ENCODE assay signal across 22 cellular contexts in the genomic region with DNA sequence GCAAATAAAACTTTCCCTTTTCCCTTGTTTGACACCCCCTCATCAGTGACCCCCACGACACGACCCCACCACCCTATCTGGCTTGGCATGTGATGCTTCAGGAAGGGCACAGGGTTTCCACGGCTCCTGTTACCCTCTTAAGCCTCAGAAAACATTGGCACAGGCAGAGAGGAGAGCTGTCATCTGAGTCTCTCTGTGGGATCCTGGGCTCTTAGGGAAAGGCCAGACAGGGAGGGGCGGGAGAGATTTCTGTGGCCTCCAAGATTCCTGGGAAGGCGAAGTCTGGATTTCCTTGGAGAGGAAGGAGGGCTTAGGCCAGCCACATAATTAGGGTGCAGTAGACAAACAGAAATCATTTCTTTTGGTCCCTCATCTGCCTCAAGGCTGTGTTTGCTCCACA.
A peak's percentile ranks its signal among the peaks of the same experiment; 100 is the strongest.
DNase-seq lines count a peak whose midpoint lies in the region; ATAC-seq and TF ChIP-seq lines count a peak whose summit lies in the region.
"Had no signal": no experiment of that assay in that cellular context is flagged by ENCODE, and none has a peak within 500 bp of the region (broad histone marks: within the 10 kb centered on the region; RNA-seq: fewer than 3 reads in every experiment).

No MANE protein-coding gene starts in this region.

- no peak for ATAC-seq in HG03108 (IDR thresholded peaks at IDR 0.05; ENCODE audit: unreplicated experiment)
- no peak for ATAC-seq in HG02840 (IDR thresholded peaks at IDR 0.05; ENCODE audit: low FRiP score, unreplicated experiment)
- ATAC-seq: lower lobe of right lung had no signal

- TF ChIP-seq POLR2A in sigmoid colon (IDR thresholded peaks at IDR 0.05), result no peak

- 87 to 89% methylated on average over 5 of the region's 5 CpGs for WGBS in sigmoid colon, 2 donors

- H3K27ac ChIP-seq in BLaER1 (peak overlapping the region; percentile 59), sigmoid colon (no peak overlapping the region), right atrium auricular region (no peak overlapping the region)
- H3K27ac ChIP-seq: cardiac muscle cell, esophagus muscularis mucosa, lower lobe of right lung, prostate gland had no signal

- TF ChIP-seq CTCF in fibroblast of villous mesenchyme (IDR thresholded peaks at IDR 0.05; ENCODE audit: insufficient read depth, low read depth, low read length) (no peak), sigmoid colon (IDR thresholded peaks at IDR 0.05) (no peak), right atrium auricular region (IDR thresholded peaks at IDR 0.05) (no peak)

- H3K27me3 ChIP-seq in BLaER1 (no peaks in the 10 kb centered on the region), sigmoid colon (no peaks in the 10 kb centered on the region), right atrium auricular region (no peaks in the 10 kb centered on the region)
- H3K27me3 ChIP-seq: cardiac muscle cell, esophagus muscularis mucosa had no signal

- peaks cover 29% of the 10 kb centered on the region for H3K4me1 ChIP-seq in BLaER1
- peaks cover 0 to 18% (median 13%) of the 10 kb centered on the region in 4 donors for H3K4me1 ChIP-seq in sigmoid colon
- no peaks in the 10 kb centered on the region for H3K4me1 ChIP-seq in right atrium auricular region
- H3K4me1 ChIP-seq: esophagus muscularis mucosa, lower lobe of right lung, prostate gland had no signal

- peak overlapping the region; percentile 74 for H3K4me2 ChIP-seq in BLaER1

- H4K20me1 ChIP-seq in BLaER1, result no peaks in the 10 kb centered on the region

- DNase-seq in NCI-H128 (lab: John Stamatoyannopoulos, UW; ENCODE audit: unreplicated experiment) (peak; percentile 28), fibroblast of villous mesenchyme (ENCODE audit: low read depth) (peak; percentile 53), sigmoid colon (peak; percentile 8), right atrium auricular region (ENCODE audit: low spot score) (no peak)
- DNase-seq: activated naive CD4-positive, alpha-beta T cell treated with anti-CD3 and anti-CD28 coated beads for 36 hours; amniotic stem cell; CD4-positive, alpha-beta T cell; cortex of kidney; endodermal cell; GDM1; Karpas-422; lower lobe of right lung; NCI-H1694; NCI-H2227 treated with DMSO at 0.1 percent for 48 hours; NCI-H82; OCI-M1 had no signal

- no peak overlapping the region for H3K9ac ChIP-seq in BLaER1

- H3K4me3 ChIP-seq in BLaER1, result no peak overlapping the region
- no peak overlapping the region for H3K4me3 ChIP-seq in fibroblast of villous mesenchyme (ENCODE audit: low read depth, low read length)
- no peak overlapping the region for H3K4me3 ChIP-seq in sigmoid colon
- no peak overlapping the region for H3K4me3 ChIP-seq in right atrium auricular region
- H3K4me3 ChIP-seq: cardiac muscle cell, esophagus muscularis mucosa, lower lobe of right lung, prostate gland had no signal

- TF ChIP-seq EP300 in sigmoid colon (IDR thresholded peaks at IDR 0.05), result no peak

- H3K36me3 ChIP-seq in BLaER1 (no peaks in the 10 kb centered on the region), sigmoid colon (no peaks in the 10 kb centered on the region), right atrium auricular region (no peaks in the 10 kb centered on the region)
- H3K36me3 ChIP-seq: cardiac muscle cell, lower lobe of right lung, prostate gland had no signal

- H3K9me3 ChIP-seq in BLaER1 (no peaks in the 10 kb centered on the region), sigmoid colon (no peaks in the 10 kb centered on the region), right atrium auricular region (no peaks in the 10 kb centered on the region)
- H3K9me3 ChIP-seq: esophagus muscularis mucosa, lower lobe of right lung, prostate gland had no signal

- intact Hi-C loops in sigmoid colon (cut with DNase I), result loop anchor here (10.0 kb wide), 1 partner anchor 623 kb away; no protein-coding TSS in a partner anchor
